Comparison of ENCODE assay signal across 1 cellular context in the genomic region with DNA sequence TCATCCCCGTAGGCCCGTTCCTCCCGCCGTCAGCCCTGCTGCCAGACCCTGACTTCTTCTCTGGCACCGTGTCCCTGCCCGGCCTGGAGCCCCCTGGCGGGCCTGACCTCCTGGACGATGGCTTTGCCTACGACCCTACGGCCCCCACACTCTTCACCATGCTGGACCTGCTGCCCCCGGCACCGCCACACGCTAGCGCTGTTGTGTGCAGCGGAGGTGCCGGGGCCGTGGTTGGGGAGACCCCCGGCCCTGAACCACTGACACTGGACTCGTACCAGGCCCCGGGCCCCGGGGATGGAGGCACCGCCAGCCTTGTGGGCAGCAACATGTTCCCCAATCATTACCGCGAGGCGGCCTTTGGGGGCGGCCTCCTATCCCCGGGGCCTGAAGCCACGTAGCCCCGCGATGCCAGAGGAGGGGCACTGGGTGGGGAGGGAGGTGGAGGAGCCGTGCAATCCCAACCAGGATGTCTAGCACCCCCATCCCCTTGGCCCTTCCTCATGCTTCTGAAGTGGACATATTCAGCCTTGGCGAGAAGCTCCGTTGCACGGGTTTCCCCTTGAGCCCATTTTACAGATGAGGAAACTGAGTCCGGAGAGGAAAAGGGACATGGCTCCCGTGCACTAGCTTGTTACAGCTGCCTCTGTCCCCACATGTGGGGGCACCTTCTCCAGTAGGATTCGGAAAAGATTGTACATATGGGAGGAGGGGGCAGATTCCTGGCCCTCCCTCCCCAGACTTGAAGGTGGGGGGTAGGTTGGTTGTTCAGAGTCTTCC.
TF ChIP-seq lines count a peak whose summit lies in the region.

No MANE protein-coding gene starts in this region.

TF ChIP-seq in K562, 482 proteins besides CTCF, POLR2A, EP300 and RAD21 (continued from another document and continues in another):
- TF ChIP-seq, protein P1, sequence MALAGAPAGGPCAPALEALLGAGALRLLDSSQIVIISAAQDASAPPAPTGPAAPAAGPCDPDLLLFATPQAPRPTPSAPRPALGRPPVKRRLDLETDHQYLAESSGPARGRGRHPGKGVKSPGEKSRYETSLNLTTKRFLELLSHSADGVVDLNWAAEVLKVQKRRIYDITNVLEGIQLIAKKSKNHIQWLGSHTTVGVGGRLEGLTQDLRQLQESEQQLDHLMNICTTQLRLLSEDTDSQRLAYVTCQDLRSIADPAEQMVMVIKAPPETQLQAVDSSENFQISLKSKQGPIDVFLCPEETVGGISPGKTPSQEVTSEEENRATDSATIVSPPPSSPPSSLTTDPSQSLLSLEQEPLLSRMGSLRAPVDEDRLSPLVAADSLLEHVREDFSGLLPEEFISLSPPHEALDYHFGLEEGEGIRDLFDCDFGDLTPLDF (CRISPR knock-in tag; IDR thresholded peaks at IDR 0.05) = no peak
- TF ChIP-seq XRCC3 (IDR thresholded peaks at IDR 0.05) (no peak), FOXP1 (CRISPR knock-in tag; IDR thresholded peaks at IDR 0.05) (no peak), MCM7 (IDR thresholded peaks at IDR 0.05) (no peak), KLF6 (CRISPR knock-in tag; IDR thresholded peaks at IDR 0.05; ENCODE audit: borderline replicate concordance) (no peak), GTF2F1 (IDR thresholded peaks at IDR 0.05; ENCODE audit: low read depth, low read length) (no peak), HIVEP1 (CRISPR knock-in tag; IDR thresholded peaks at IDR 0.05) (no peak), SMARCB1 (IDR thresholded peaks at IDR 0.05; ENCODE audit: insufficient read length, low read depth) (no peak), CHD4 (IDR thresholded peaks at IDR 0.05; ENCODE audit: insufficient read depth, insufficient replicate concordance, low read depth, low read length, poor library complexity, severe bottlenecking) (peak; percentile 91), ZNF79 (CRISPR knock-in tag; IDR thresholded peaks at IDR 0.05; ENCODE audit: low read depth) (no peak), HDAC1 (IDR thresholded peaks at IDR 0.05) (peak in 1 of 2 experiments; percentile 33; a peak in 1 of 4 replicates), NCOR1 (IDR thresholded peaks at IDR 0.05) (no peak), ZNF354B (CRISPR knock-in tag; IDR thresholded peaks at IDR 0.05) (no peak), EGR1 (conservative IDR thresholded peaks at IDR 0.05) (no peak), JUN (IDR thresholded peaks at IDR 0.05; ENCODE audit: borderline replicate concordance, low read depth, low read length) (no peak), JUN (CRISPR knock-in tag; IDR thresholded peaks at IDR 0.05; ENCODE audit: borderline replicate concordance) (no peak), ZNF253 (CRISPR knock-in tag; conservative IDR thresholded peaks at IDR 0.05) (no peak), CBX5 (IDR thresholded peaks at IDR 0.05; ENCODE audit: borderline replicate concordance, low read depth) (no peak), BCOR (IDR thresholded peaks at IDR 0.05) (peak; percentile 98), ZNF143 (CRISPR knock-in tag; IDR thresholded peaks at IDR 0.05) (no peak), ARHGAP35 (IDR thresholded peaks at IDR 0.05; ENCODE audit: partially characterized antibody) (no peak), EWSR1 (IDR thresholded peaks at IDR 0.05; ENCODE audit: borderline replicate concordance, low read depth, partially characterized antibody) (no peak), ZNF584 (CRISPR knock-in tag; IDR thresholded peaks at IDR 0.05; ENCODE audit: low read depth) (no peak), CBX3 (IDR thresholded peaks at IDR 0.05; ENCODE audit: borderline replicate concordance in 1 of 2, low read length in 2 of 2) (peak in 1 of 2 experiments; percentile 56; a peak in 1 of 3 replicates), ZNF696 (CRISPR knock-in tag; conservative IDR thresholded peaks at IDR 0.05) (no peak), FOXK1 (CRISPR knock-in tag; IDR thresholded peaks at IDR 0.05; ENCODE audit: borderline replicate concordance) (no peak), SMARCA5 (IDR thresholded peaks at IDR 0.05) (peak; percentile 95), POLR2H (tag; IDR thresholded peaks at IDR 0.05; ENCODE audit: low read depth) (no peak), CREB1 (IDR thresholded peaks at IDR 0.05) (no peak), CREB1 (CRISPR knock-in tag; IDR thresholded peaks at IDR 0.05) (no peak), HDAC6 (IDR thresholded peaks at IDR 0.05; ENCODE audit: low read depth, low read length) (no peak), ZBED1 (IDR thresholded peaks at IDR 0.05) (no peak), ZBTB8A (IDR thresholded peaks at IDR 0.05; ENCODE audit: partially characterized antibody) (no peak), NCOA1 (IDR thresholded peaks at IDR 0.05; ENCODE audit: low read depth) (no peak), SMAD2 (IDR thresholded peaks at IDR 0.05; ENCODE audit: low read depth, low read length) (no peak), ZC3H4 (CRISPR knock-in tag; IDR thresholded peaks at IDR 0.05; ENCODE audit: borderline replicate concordance) (no peak), ZNF408 (CRISPR knock-in tag; IDR thresholded peaks at IDR 0.05; ENCODE audit: low read depth) (no peak), TOE1 (IDR thresholded peaks at IDR 0.05; ENCODE audit: borderline replicate concordance) (no peak), TOE1 (CRISPR knock-in tag; IDR thresholded peaks at IDR 0.05; ENCODE audit: borderline replicate concordance, low read depth) (no peak), LCOR (CRISPR knock-in tag; IDR thresholded peaks at IDR 0.05) (no peak)
- TF ChIP-seq, protein P2, sequence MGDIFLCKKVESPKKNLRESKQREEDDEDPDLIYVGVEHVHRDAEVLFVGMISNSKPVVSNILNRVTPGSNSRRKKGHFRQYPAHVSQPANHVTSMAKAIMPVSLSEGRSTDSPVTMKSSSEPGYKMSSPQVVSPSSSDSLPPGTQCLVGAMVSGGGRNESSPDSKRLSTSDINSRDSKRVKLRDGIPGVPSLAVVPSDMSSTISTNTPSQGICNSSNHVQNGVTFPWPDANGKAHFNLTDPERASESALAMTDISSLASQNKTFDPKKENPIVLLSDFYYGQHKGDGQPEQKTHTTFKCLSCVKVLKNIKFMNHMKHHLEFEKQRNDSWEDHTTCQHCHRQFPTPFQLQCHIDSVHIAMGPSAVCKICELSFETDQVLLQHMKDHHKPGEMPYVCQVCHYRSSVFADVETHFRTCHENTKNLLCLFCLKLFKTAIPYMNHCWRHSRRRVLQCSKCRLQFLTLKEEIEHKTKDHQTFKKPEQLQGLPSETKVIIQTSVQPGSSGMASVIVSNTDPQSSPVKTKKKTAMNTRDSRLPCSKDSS (IDR thresholded peaks at IDR 0.05; ENCODE audit: low read depth, partially characterized antibody) = no peak
- TF ChIP-seq, protein P3, sequence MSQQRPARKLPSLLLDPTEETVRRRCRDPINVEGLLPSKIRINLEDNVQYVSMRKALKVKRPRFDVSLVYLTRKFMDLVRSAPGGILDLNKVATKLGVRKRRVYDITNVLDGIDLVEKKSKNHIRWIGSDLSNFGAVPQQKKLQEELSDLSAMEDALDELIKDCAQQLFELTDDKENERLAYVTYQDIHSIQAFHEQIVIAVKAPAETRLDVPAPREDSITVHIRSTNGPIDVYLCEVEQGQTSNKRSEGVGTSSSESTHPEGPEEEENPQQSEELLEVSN (IDR thresholded peaks at IDR 0.05; ENCODE audit: borderline replicate concordance in 1 of 2, extremely low read depth in 1 of 2, insufficient read depth in 1 of 2, insufficient read length in 1 of 2, low read depth in 1 of 2, low read length in 1 of 2, poor library complexity in 1 of 2, severe bottlenecking in 1 of 2) = no peak
- TF ChIP-seq, protein P4, sequence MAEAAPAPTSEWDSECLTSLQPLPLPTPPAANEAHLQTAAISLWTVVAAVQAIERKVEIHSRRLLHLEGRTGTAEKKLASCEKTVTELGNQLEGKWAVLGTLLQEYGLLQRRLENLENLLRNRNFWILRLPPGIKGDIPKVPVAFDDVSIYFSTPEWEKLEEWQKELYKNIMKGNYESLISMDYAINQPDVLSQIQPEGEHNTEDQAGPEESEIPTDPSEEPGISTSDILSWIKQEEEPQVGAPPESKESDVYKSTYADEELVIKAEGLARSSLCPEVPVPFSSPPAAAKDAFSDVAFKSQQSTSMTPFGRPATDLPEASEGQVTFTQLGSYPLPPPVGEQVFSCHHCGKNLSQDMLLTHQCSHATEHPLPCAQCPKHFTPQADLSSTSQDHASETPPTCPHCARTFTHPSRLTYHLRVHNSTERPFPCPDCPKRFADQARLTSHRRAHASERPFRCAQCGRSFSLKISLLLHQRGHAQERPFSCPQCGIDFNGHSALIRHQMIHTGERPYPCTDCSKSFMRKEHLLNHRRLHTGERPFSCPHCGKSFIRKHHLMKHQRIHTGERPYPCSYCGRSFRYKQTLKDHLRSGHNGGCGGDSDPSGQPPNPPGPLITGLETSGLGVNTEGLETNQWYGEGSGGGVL (CRISPR knock-in tag; IDR thresholded peaks at IDR 0.05) = no peak
- TF ChIP-seq, protein P5, sequence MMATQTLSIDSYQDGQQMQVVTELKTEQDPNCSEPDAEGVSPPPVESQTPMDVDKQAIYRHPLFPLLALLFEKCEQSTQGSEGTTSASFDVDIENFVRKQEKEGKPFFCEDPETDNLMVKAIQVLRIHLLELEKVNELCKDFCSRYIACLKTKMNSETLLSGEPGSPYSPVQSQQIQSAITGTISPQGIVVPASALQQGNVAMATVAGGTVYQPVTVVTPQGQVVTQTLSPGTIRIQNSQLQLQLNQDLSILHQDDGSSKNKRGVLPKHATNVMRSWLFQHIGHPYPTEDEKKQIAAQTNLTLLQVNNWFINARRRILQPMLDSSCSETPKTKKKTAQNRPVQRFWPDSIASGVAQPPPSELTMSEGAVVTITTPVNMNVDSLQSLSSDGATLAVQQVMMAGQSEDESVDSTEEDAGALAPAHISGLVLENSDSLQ (IDR thresholded peaks at IDR 0.05) = no peak
- TF ChIP-seq, protein P6, sequence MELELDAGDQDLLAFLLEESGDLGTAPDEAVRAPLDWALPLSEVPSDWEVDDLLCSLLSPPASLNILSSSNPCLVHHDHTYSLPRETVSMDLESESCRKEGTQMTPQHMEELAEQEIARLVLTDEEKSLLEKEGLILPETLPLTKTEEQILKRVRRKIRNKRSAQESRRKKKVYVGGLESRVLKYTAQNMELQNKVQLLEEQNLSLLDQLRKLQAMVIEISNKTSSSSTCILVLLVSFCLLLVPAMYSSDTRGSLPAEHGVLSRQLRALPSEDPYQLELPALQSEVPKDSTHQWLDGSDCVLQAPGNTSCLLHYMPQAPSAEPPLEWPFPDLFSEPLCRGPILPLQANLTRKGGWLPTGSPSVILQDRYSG (tag; conservative IDR thresholded peaks at IDR 0.05; ENCODE audit: low read depth) = no peak
- TF ChIP-seq, protein P7, sequence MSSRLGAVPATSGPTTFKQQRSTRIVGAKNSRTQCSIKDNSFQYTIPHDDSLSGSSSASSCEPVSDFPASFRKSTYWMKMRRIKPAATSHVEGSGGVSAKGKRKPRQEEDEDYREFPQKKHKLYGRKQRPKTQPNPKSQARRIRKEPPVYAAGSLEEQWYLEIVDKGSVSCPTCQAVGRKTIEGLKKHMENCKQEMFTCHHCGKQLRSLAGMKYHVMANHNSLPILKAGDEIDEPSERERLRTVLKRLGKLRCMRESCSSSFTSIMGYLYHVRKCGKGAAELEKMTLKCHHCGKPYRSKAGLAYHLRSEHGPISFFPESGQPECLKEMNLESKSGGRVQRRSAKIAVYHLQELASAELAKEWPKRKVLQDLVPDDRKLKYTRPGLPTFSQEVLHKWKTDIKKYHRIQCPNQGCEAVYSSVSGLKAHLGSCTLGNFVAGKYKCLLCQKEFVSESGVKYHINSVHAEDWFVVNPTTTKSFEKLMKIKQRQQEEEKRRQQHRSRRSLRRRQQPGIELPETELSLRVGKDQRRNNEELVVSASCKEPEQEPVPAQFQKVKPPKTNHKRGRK (tag; IDR thresholded peaks at IDR 0.05) = no peak
- TF ChIP-seq, protein P8, sequence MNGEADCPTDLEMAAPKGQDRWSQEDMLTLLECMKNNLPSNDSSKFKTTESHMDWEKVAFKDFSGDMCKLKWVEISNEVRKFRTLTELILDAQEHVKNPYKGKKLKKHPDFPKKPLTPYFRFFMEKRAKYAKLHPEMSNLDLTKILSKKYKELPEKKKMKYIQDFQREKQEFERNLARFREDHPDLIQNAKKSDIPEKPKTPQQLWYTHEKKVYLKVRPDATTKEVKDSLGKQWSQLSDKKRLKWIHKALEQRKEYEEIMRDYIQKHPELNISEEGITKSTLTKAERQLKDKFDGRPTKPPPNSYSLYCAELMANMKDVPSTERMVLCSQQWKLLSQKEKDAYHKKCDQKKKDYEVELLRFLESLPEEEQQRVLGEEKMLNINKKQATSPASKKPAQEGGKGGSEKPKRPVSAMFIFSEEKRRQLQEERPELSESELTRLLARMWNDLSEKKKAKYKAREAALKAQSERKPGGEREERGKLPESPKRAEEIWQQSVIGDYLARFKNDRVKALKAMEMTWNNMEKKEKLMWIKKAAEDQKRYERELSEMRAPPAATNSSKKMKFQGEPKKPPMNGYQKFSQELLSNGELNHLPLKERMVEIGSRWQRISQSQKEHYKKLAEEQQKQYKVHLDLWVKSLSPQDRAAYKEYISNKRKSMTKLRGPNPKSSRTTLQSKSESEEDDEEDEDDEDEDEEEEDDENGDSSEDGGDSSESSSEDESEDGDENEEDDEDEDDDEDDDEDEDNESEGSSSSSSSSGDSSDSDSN (IDR thresholded peaks at IDR 0.05; ENCODE audit: borderline replicate concordance in 1 of 2, low read depth in 2 of 2, low read length in 2 of 2) = no peak
- TF ChIP-seq, protein P9, sequence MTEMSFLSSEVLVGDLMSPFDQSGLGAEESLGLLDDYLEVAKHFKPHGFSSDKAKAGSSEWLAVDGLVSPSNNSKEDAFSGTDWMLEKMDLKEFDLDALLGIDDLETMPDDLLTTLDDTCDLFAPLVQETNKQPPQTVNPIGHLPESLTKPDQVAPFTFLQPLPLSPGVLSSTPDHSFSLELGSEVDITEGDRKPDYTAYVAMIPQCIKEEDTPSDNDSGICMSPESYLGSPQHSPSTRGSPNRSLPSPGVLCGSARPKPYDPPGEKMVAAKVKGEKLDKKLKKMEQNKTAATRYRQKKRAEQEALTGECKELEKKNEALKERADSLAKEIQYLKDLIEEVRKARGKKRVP (CRISPR knock-in tag; IDR thresholded peaks at IDR 0.05) = no peak
- TF ChIP-seq, protein P10, sequence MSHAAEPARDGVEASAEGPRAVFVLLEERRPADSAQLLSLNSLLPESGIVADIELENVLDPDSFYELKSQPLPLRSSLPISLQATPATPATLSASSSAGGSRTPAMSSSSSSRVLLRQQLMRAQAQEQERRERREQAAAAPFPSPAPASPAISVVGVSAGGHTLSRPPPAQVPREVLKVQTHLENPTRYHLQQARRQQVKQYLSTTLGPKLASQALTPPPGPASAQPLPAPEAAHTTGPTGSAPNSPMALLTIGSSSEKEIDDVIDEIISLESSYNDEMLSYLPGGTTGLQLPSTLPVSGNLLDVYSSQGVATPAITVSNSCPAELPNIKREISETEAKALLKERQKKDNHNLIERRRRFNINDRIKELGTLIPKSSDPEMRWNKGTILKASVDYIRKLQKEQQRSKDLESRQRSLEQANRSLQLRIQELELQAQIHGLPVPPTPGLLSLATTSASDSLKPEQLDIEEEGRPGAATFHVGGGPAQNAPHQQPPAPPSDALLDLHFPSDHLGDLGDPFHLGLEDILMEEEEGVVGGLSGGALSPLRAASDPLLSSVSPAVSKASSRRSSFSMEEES (CRISPR knock-in tag; IDR thresholded peaks at IDR 0.05) = no peak
- TF ChIP-seq, protein P11, sequence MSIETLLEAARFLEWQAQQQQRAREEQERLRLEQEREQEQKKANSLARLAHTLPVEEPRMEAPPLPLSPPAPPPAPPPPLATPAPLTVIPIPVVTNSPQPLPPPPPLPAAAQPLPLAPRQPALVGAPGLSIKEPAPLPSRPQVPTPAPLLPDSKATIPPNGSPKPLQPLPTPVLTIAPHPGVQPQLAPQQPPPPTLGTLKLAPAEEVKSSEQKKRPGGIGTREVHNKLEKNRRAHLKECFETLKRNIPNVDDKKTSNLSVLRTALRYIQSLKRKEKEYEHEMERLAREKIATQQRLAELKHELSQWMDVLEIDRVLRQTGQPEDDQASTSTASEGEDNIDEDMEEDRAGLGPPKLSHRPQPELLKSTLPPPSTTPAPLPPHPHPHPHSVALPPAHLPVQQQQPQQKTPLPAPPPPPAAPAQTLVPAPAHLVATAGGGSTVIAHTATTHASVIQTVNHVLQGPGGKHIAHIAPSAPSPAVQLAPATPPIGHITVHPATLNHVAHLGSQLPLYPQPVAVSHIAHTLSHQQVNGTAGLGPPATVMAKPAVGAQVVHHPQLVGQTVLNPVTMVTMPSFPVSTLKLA (conservative IDR thresholded peaks at IDR 0.05) = no peak
